11 cellular contexts compared by ENCODE assay signal in the genomic region with DNA sequence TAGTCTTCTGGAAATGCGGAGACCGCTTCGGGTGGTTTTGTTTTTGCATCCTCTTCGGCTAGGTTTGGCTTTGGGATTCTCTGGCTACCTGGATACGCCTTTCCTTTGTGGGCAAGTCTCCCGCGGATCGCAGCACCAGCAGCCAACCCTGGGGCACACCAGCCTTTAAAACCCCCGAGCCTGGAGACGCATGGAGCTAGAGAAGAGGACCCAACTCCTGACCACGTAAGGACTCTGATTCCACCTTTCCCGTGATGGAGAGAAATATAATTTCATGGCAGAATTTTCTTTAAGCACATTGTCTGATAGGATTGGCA.
DNase-seq lines count a peak whose midpoint lies in the region; ATAC-seq and TF ChIP-seq lines count a peak whose summit lies in the region.
"Had no signal": no experiment of that assay in that cellular context is flagged by ENCODE, and none has a peak within 500 bp of the region (broad histone marks: within the 10 kb centered on the region; RNA-seq: fewer than 3 reads in every experiment).

No MANE protein-coding gene starts in this region.

- WGBS in mesenchymal stem cell: 26% methylated on average over 12 of the region's 12 CpGs
- WGBS in upper lobe of left lung, 2 donors: 70 to 78% methylated on average over 6 to 12 of the region's 12 CpGs

- H3K36me3 Mint-ChIP-seq in MCF 10A (ENCODE audit: insufficient read depth, unreplicated experiment): peaks cover 6% of the 10 kb centered on the region
- H3K36me3 Mint-ChIP-seq: CD4-positive, CD25-positive, alpha-beta regulatory T cell had no signal

- no TSS peak for BruUV-seq in MCF 10A (replicated peaks; lab: Mats Ljungman, UMichigan)

- H2BK120ac ChIP-seq in mesenchymal stem cell (ENCODE audit: low read depth, low read length): no peak overlapping the region

- no peak for ATAC-seq in upper lobe of left lung (ENCODE audit: low FRiP score in 2 of 2)
- ATAC-seq in HG02588 (IDR thresholded peaks at IDR 0.05; ENCODE audit: unreplicated experiment): no peak
- no peak for ATAC-seq in GM19395 (IDR thresholded peaks at IDR 0.05; ENCODE audit: unreplicated experiment)

- no peak overlapping the region for H3K27ac Mint-ChIP-seq in MCF 10A (ENCODE audit: low read depth, unreplicated experiment)
- H3K27ac Mint-ChIP-seq: CD4-positive, CD25-positive, alpha-beta regulatory T cell had no signal

- H3K27ac ChIP-seq in breast epithelium: no peak overlapping the region
- H3K27ac ChIP-seq in brain microvascular endothelial cell: no peak overlapping the region
- no peak overlapping the region for H3K27ac ChIP-seq in mesenchymal stem cell (ENCODE audit: low read length, poor library complexity, severe bottlenecking)
- no peak overlapping the region for H3K27ac ChIP-seq in upper lobe of left lung

- H3K4me1 ChIP-seq in breast epithelium: no peaks in the 10 kb centered on the region
- peaks cover 13% of the 10 kb centered on the region for H3K4me1 ChIP-seq in mesenchymal stem cell (ENCODE audit: control insufficient read depth, insufficient read depth, low read depth, low read length)
- H3K4me1 ChIP-seq in upper lobe of left lung: peaks cover 3 to 13% (median 7%) of the 10 kb centered on the region in 4 donors

- in situ Hi-C loops in brain microvascular endothelial cell (cut with HindIII; ENCODE audit: low pct_ligation_motif_present, low sequenced_read_pairs): no loop called here

- DNase-seq in breast epithelium (ENCODE audit: low spot score in 2 of 2) (no peak), MCF 10A (ENCODE audit: unreplicated experiment) (no peak), brain microvascular endothelial cell (no peak), mesenchymal stem cell (no peak), upper lobe of left lung (no peak), T1000 (lab: John Stamatoyannopoulos, UW) (no peak)
- DNase-seq: activated CD4-positive, alpha-beta T cell treated with anti-CD3 and anti-CD28 coated beads, Interleukin-2, amount 50 U/mL, for 1 hour; CD4-positive, CD25-positive, alpha-beta regulatory T cell; IMR-90 had no signal

- POLR2A ChIA-PET in MCF 10A (lab: Yijun Ruan, JAX): no interaction called here

- H3K9me3 ChIP-seq in breast epithelium: no peaks in the 10 kb centered on the region
- peaks cover 9% of the 10 kb centered on the region for H3K9me3 ChIP-seq in mesenchymal stem cell (ENCODE audit: control insufficient read depth, low read length)
- H3K9me3 ChIP-seq in upper lobe of left lung: no peaks in the 10 kb centered on the region

- no peak overlapping the region for H2BK12ac ChIP-seq in mesenchymal stem cell (ENCODE audit: low read length in 2 of 2)

- no peaks in the 10 kb centered on the region for H3K27me3 Mint-ChIP-seq in MCF 10A (ENCODE audit: insufficient read depth, unreplicated experiment)

- no peak overlapping the region for H2AFZ ChIP-seq in mesenchymal stem cell (ENCODE audit: low read depth, low read length)

- H3K36me3 ChIP-seq in breast epithelium: no peaks in the 10 kb centered on the region
- H3K36me3 ChIP-seq in brain microvascular endothelial cell (replicated peaks): no peaks in the 10 kb centered on the region
- no peaks in the 10 kb centered on the region for H3K36me3 ChIP-seq in mesenchymal stem cell (ENCODE audit: control insufficient read depth in 1 of 2, insufficient read depth in 2 of 2, low read depth in 1 of 2, low read length in 2 of 2)
- H3K36me3 ChIP-seq in upper lobe of left lung: no peaks in the 10 kb centered on the region

- H3K4me1 Mint-ChIP-seq in MCF 10A (ENCODE audit: insufficient read depth, unreplicated experiment): peaks cover 11% of the 10 kb centered on the region

- intact Hi-C loops in breast epithelium (cut with DNase I; ENCODE audit: low total_unique reads): no loop called here
- intact Hi-C loops in MCF 10A (cut with micrococcal nuclease): loop anchor here (5.0 kb wide), 1 partner anchor 96 kb away; no protein-coding TSS in a partner anchor

- no peak overlapping the region for H2BK5ac ChIP-seq in mesenchymal stem cell (ENCODE audit: low read depth, low read length, poor library complexity, severe bottlenecking)

- no peak overlapping the region for H3K18ac ChIP-seq in mesenchymal stem cell (ENCODE audit: low read depth in 1 of 2, low read length in 2 of 2)

- no peak overlapping the region for H3K23ac ChIP-seq in mesenchymal stem cell (ENCODE audit: low read length in 2 of 2)

- H3K4ac ChIP-seq in mesenchymal stem cell (ENCODE audit: low read depth in 1 of 2, low read length in 2 of 2): no peak overlapping the region

- no peak overlapping the region for H2AK5ac ChIP-seq in mesenchymal stem cell (ENCODE audit: low read length, severe bottlenecking)

- no peak overlapping the region for H4K91ac ChIP-seq in mesenchymal stem cell (ENCODE audit: low read length)

- no peaks in the 10 kb centered on the region for H3K27me3 ChIP-seq in breast epithelium
- peaks cover 18% of the 10 kb centered on the region for H3K27me3 ChIP-seq in brain microvascular endothelial cell (replicated peaks)
- peaks cover 23 to 43% of the 10 kb centered on the region in 2 experiments for H3K27me3 ChIP-seq in mesenchymal stem cell (ENCODE audit: control insufficient read depth in 1 of 2, insufficient read depth in 1 of 2, low read length in 2 of 2)
- peaks cover 0 to 5% (median 0%) of the 10 kb centered on the region in 4 donors for H3K27me3 ChIP-seq in upper lobe of left lung

- H3K9me3 Mint-ChIP-seq in MCF 10A (ENCODE audit: unreplicated experiment): peaks cover 12% of the 10 kb centered on the region

- H3K4me3 ChIP-seq in breast epithelium (peak overlapping the region in 2 of 3 donors; percentile 56 to 69), brain microvascular endothelial cell (ENCODE audit: low read depth, low read length) (peak overlapping the region; percentile 31), mesenchymal stem cell (ENCODE audit: insufficient read depth in 1 of 2, low read depth in 1 of 2, low read length in 2 of 2) (peak overlapping the region in 1 of 2 experiments; percentile 51), upper lobe of left lung (peak overlapping the region in 3 of 4 donors; percentile 21 to 42 (median 40))

- no peak overlapping the region for H3K9ac ChIP-seq in mesenchymal stem cell (ENCODE audit: low read length)

- CTCF ChIA-PET in MCF 10A (lab: Yijun Ruan, JAX): interaction anchor here (0.6 kb wide), 1 partner anchor 50 kb away, joined by 3 read pairs; no protein-coding TSS in a partner anchor

- H4K8ac ChIP-seq in mesenchymal stem cell (ENCODE audit: low read length): no peak overlapping the region

- peak overlapping the region; percentile 98 for H3K4me2 ChIP-seq in mesenchymal stem cell (ENCODE audit: low read length, poor library complexity, severe bottlenecking)

- H3K14ac ChIP-seq in mesenchymal stem cell (ENCODE audit: low read length in 2 of 2): no peak overlapping the region

- no peak for TF ChIP-seq EP300 in upper lobe of left lung (IDR thresholded peaks at IDR 0.05)

- no peak for TF ChIP-seq POLR2A in breast epithelium (IDR thresholded peaks at IDR 0.05)
- no peak for TF ChIP-seq POLR2A in upper lobe of left lung (IDR thresholded peaks at IDR 0.05)

- H3K79me1 ChIP-seq in mesenchymal stem cell (replicated peaks; ENCODE audit: low read length, poor library complexity, severe bottlenecking): no peaks in the 10 kb centered on the region

- TF ChIP-seq CTCF in breast epithelium (IDR thresholded peaks at IDR 0.05): no peak
- no peak for TF ChIP-seq CTCF in MCF 10A (IDR thresholded peaks at IDR 0.05; ENCODE audit: unreplicated experiment)
- TF ChIP-seq CTCF in brain microvascular endothelial cell (IDR thresholded peaks at IDR 0.05; ENCODE audit: low read depth, low read length, missing control alignments): no peak
- TF ChIP-seq CTCF in upper lobe of left lung (IDR thresholded peaks at IDR 0.05): no peak

- H3K4me3 Mint-ChIP-seq in MCF 10A (ENCODE audit: unreplicated experiment): no peak overlapping the region
- H3K4me3 Mint-ChIP-seq: CD4-positive, CD25-positive, alpha-beta regulatory T cell had no signal

- no peak overlapping the region for H2BK15ac ChIP-seq in mesenchymal stem cell (ENCODE audit: low read depth, poor library complexity, severe bottlenecking)
